In the genomic region with DNA sequence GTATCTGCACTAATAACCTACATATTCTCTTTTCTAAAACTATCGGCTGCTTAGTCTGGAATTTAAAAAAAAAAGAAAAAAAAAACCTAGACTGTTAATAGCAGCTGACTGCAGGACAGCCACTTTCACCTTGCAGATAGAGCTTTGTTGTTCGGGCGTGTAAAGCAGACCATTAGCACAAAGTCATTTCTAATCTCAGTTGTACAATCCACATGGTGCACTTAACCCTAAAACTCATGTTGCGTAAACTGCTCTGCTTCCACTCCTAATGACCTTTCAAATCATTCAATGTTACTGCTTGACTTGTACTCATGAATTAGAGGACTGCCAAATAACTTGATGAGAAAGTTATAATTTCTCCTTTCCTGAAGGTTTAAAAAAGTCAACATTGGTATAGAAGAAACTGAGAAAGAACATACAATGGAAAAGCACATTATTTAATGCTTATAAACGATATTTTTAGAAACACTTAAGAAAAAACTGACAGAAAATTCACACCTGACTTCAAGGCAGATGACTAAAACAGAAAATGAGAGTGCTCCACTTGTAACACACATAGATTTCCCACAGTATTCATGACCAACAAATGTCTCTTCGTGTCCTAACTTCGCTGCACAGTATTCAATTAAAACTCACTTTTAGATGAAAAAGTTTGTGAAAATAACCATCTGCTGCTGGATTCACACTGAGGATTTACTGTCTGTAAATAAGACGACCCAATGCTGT, we compare ENCODE assay signal across 11 cellular contexts. TPM values are rescaled to one million over a fixed set of nuclear protein-coding genes. Genes with fewer than 3 reads are reported as not detected.
A peak's percentile ranks its signal among the peaks of the same experiment; 100 is the strongest.
DNase-seq lines count a peak whose midpoint lies in the region; ATAC-seq, FAIRE-seq and TF ChIP-seq lines count a peak whose summit lies in the region.
"Had no signal": no experiment of that assay in that cellular context is flagged by ENCODE, and none has a peak within 500 bp of the region (broad histone marks: within the 10 kb centered on the region; RNA-seq: fewer than 3 reads in every experiment).

No MANE protein-coding gene starts in this region.

- TF ChIP-seq EP300 in A549 (IDR thresholded peaks at IDR 0.05), result no peak

- H3K4me2 ChIP-seq in A549, result peak overlapping the region; percentile 92

- POLR2A ChIA-PET in A549 (lab: Yijun Ruan, JAX), result no interaction called here
- POLR2A ChIA-PET in HEK293T (lab: Yijun Ruan, JAX), result interaction anchor here (0.7 kb wide), 1 partner anchor 15 kb away, joined by 3 read pairs; no protein-coding TSS in a partner anchor

- TF ChIP-seq CTCF in A549 (IDR thresholded peaks at IDR 0.05), result no peak
- TF ChIP-seq CTCF in astrocyte of the spinal cord (IDR thresholded peaks at IDR 0.05; ENCODE audit: low read depth, low read length), result no peak

- H3K27ac ChIP-seq in A549, result peak overlapping the region in 1 of 2 experiments; percentile 48; a peak in 1 of 6 replicates
- H3K27ac ChIP-seq: vagina had no signal

- H3K4me1 ChIP-seq in A549, result peaks cover 27% of the 10 kb centered on the region

- CTCF ChIA-PET in A549 (lab: Yijun Ruan, JAX), result no interaction called here
- CTCF ChIA-PET in HEK293T (lab: Yijun Ruan, JAX), result interaction anchor here (0.6 kb wide), 2 partner anchors 41 to 324 kb away, joined by 3 to 4 read pairs; no protein-coding TSS in a partner anchor

- in situ Hi-C loops in astrocyte of the spinal cord (cut with HindIII; ENCODE audit: low sequenced_read_pairs), result no loop called here

- no peak for DNase-seq in A549 (ENCODE audit: low read depth in 1 of 2, low spot score in 1 of 2)
- no peak for DNase-seq in HEK293T (ENCODE audit: extremely low spot score)
- peak; percentile 28 for DNase-seq in astrocyte of the spinal cord (ENCODE audit: low read depth, low spot score)
- DNase-seq in left kidney (ENCODE audit: low read depth, low spot score), result peak; percentile 61
- DNase-seq in stimulated activated naive CD4-positive, alpha-beta T cell treated with Interleukin-2 at 50 U/mL for 16 hours (lab: John Stamatoyannopoulos, UW), result no peak
- DNase-seq in NCI-H1930 (lab: John Stamatoyannopoulos, UW), result no peak
- DNase-seq in stimulated activated CD4-positive, alpha-beta T cell treated with anti-CD3 and anti-CD28 coated beads, Interleukin-4, amount 100 ng/mL, for 24 hours, result no peak
- DNase-seq: activated T-cell treated with anti-CD3 and anti-CD28 coated beads, Interleukin-2, amount 50 U/mL, for 48 hours had no signal

- WGBS in A549 (ENCODE audit: missing lambda C conversion rate), result 53% methylated on average over 8 of the region's 8 CpGs

- FAIRE-seq in A549 (lab: Jason Lieb, UNC), result no peak
- FAIRE-seq: GM12891 had no signal

- H3K4me3 ChIP-seq in A549, result peak overlapping the region; percentile 83
- H3K4me3 ChIP-seq in astrocyte of the spinal cord (ENCODE audit: low read depth, low read length), result peak overlapping the region; percentile 80

- ATAC-seq in A549 (no peak), GM18870 (IDR thresholded peaks at IDR 0.05; ENCODE audit: unreplicated experiment) (no peak)

- no peak for TF ChIP-seq RAD21 in A549 (conservative IDR thresholded peaks at IDR 0.05 in 1 of 2, IDR thresholded peaks at IDR 0.05 in 1 of 2)

- no peak for TF ChIP-seq POLR2A in A549 (IDR thresholded peaks at IDR 0.05; ENCODE audit: low read length)

- H3K9me3 ChIP-seq in A549, result no peaks in the 10 kb centered on the region
- H3K9me3 ChIP-seq: vagina had no signal

TF ChIP-seq in A549, 52 proteins besides CTCF, POLR2A, EP300 and RAD21:
- no peak for TF ChIP-seq FOXS1 (CRISPR knock-in tag; IDR thresholded peaks at IDR 0.05)
- TF ChIP-seq TFCP2L1 (CRISPR knock-in tag; IDR thresholded peaks at IDR 0.05), result no peak
- no peak for TF ChIP-seq RNF2 (IDR thresholded peaks at IDR 0.05; ENCODE audit: borderline replicate concordance, low read depth)
- TF ChIP-seq, protein P1, sequence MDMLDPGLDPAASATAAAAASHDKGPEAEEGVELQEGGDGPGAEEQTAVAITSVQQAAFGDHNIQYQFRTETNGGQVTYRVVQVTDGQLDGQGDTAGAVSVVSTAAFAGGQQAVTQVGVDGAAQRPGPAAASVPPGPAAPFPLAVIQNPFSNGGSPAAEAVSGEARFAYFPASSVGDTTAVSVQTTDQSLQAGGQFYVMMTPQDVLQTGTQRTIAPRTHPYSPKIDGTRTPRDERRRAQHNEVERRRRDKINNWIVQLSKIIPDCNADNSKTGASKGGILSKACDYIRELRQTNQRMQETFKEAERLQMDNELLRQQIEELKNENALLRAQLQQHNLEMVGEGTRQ (IDR thresholded peaks at IDR 0.05), result no peak
- no peak for TF ChIP-seq KDM1A (IDR thresholded peaks at IDR 0.05; ENCODE audit: low read depth)
- no peak for TF ChIP-seq SMC3 (IDR thresholded peaks at IDR 0.05)
- no peak for TF ChIP-seq CHD4 (IDR thresholded peaks at IDR 0.05; ENCODE audit: borderline replicate concordance)
- no peak for TF ChIP-seq SREBF2 (IDR thresholded peaks at IDR 0.05)
- TF ChIP-seq NPAS2 (CRISPR knock-in tag; IDR thresholded peaks at IDR 0.05; ENCODE audit: borderline replicate concordance), result no peak
- TF ChIP-seq, protein P2, sequence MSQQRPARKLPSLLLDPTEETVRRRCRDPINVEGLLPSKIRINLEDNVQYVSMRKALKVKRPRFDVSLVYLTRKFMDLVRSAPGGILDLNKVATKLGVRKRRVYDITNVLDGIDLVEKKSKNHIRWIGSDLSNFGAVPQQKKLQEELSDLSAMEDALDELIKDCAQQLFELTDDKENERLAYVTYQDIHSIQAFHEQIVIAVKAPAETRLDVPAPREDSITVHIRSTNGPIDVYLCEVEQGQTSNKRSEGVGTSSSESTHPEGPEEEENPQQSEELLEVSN (IDR thresholded peaks at IDR 0.05; ENCODE audit: borderline replicate concordance, low read depth), result no peak

TF ChIP-seq in HEK293T, 16 proteins besides CTCF, POLR2A, EP300 and RAD21:
- TF ChIP-seq HDGF (IDR thresholded peaks at IDR 0.05; ENCODE audit: borderline replicate concordance), result no peak
- TF ChIP-seq ZNF384 (IDR thresholded peaks at IDR 0.05), result peak; percentile 67
- TF ChIP-seq, protein P3, sequence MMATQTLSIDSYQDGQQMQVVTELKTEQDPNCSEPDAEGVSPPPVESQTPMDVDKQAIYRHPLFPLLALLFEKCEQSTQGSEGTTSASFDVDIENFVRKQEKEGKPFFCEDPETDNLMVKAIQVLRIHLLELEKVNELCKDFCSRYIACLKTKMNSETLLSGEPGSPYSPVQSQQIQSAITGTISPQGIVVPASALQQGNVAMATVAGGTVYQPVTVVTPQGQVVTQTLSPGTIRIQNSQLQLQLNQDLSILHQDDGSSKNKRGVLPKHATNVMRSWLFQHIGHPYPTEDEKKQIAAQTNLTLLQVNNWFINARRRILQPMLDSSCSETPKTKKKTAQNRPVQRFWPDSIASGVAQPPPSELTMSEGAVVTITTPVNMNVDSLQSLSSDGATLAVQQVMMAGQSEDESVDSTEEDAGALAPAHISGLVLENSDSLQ (IDR thresholded peaks at IDR 0.05), result peak; percentile 44
- TF ChIP-seq NFRKB (IDR thresholded peaks at IDR 0.05), result no peak
TF ChIP-seq in HEK293T: peak in this region for 2.

RNA-seq across cellular contexts. Expression of a gene that starts 2.6 kb away (rescaled TPM):
- polyA plus RNA-seq in A549 (2011; rRNA removed) (71.9 and 73.3 TPM in 2 replicates), A549 (2017; fragmentation: RNase III; extraction: RNeasy Plus Mini Kit Qiagen cat#74134 plus additional on column Dnase treatment) (49.8 to 56.6 TPM (median 54.0 TPM) in 3 replicates)
- polyA plus RNA-seq in A549 (2012; cell fraction: cytosol; rRNA removed), result 17.1 and 19.1 TPM in 2 replicates
- 25.5 and 34.7 TPM in 2 replicates for polyA plus RNA-seq in A549 (2012; cell fraction: nucleus; rRNA removed)
- polyA minus RNA-seq in A549 (2011; rRNA and poly(A)+ RNA removed), result 77.6 and 82.7 TPM in 2 replicates

Comparison
In these comparisons a context has a peak if more than half of its experiments do, and no peak if none do; other contexts are left out.
1. DNase-seq: peak in astrocyte of the spinal cord (single experiment) and left kidney (single experiment); none in A549 (0 of 2), HEK293T (single experiment), stimulated activated naive CD4-positive, alpha-beta T cell treated with Interleukin-2 at 50 U/mL for 16 hours (single experiment), NCI-H1930 (0 of 2) and stimulated activated CD4-positive, alpha-beta T cell treated with anti-CD3 and anti-CD28 coated beads, Interleukin-4, amount 100 ng/mL, for 24 hours (single experiment).